ENCODE assay signal across 20 cellular contexts in the genomic region with DNA sequence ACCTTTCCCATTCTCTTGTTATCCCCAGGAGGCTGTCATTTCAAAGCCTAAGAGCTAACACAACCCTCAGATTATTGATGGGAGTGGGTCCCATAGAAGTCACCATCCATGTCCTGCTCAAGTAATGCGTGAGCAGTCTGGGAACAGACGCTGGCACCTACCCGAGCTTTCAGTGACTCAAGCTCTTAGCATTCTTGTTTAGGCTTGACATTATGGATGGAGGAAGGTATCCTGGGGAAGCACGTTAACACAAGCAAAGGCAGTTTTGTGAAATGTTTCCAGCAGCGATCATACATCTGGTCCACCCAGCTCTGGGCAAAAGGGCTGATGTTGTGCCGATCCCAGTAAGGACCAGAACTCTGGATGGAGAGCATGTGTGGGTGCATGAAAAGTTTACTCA. TPM values are rescaled to one million over a fixed set of nuclear protein-coding genes. Genes with fewer than 3 reads are reported as not detected.
"Had no signal": no experiment of that assay in that cellular context is flagged by ENCODE, and none has a peak within 500 bp of the region (broad histone marks: within the 10 kb centered on the region; RNA-seq: fewer than 3 reads in every experiment).

No MANE protein-coding gene starts in this region.

- H3K27ac ChIP-seq: brain microvascular endothelial cell, PC-9 had no signal

- DNase-seq: activated B cell treated with CpG ODN at 0.5 μM for 24 hours; activated CD4-positive, alpha-beta T cell treated with anti-CD3 and anti-CD28 coated beads for 1 hour; activated CD4-positive, alpha-beta T cell treated with anti-CD3 and anti-CD28 coated beads, Interleukin-2, amount 10 ng/mL, durations not matched to agents 24 days and 14 days; activated CD4-positive, alpha-beta T cell treated with anti-CD3 and anti-CD28 coated beads, Interleukin-2, amount 50 U/mL, for 48 hours; activated CD8-positive, alpha-beta memory T cell treated with anti-CD3 and anti-CD28 coated beads, Interleukin-2, amount 10 ng/mL, durations not matched to agents 7 days and 5 days; activated effector memory CD4-positive, alpha-beta T cell treated with Interleukin-2 at 50 U/mL for 16 hours; activated naive CD4-positive, alpha-beta T cell; activated T-cell treated with anti-CD3 and anti-CD28 coated beads, Interleukin-2, amount 50 U/mL, for 24 hours; aorta; brain microvascular endothelial cell; NCI-H1048; NCI-H146; NCI-H1930; NCI-H2107; NCI-H2171 treated with DMSO at 0.1 percent for 48 hours; NCI-H510A; NCI-H526 treated with DMSO at 0.1 percent for 48 hours; PC-9; SHP77 treated with DMSO at 0.1 percent for 48 hours; T-helper 9 cell had no signal

- ATAC-seq: activated CD8-positive, alpha-beta memory T cell treated with anti-CD3 and anti-CD28 coated beads, Interleukin-2, amount 10 ng/mL, durations not matched to agents 7 days and 5 days had no signal

RNA-seq across cellular contexts. Expression of a gene that starts 30.0 kb away (rescaled TPM):
- total RNA-seq: PC-9 had no signal
